In genomic region chr13:24127116-24127631, GRCh38 we compare ENCODE assay signal across 9 cellular contexts. TPM values are rescaled to one million over a fixed set of nuclear protein-coding genes. Genes with fewer than 3 reads are reported as not detected.
DNase-seq lines count a peak whose midpoint lies in the region; ATAC-seq, FAIRE-seq and TF ChIP-seq lines count a peak whose summit lies in the region.
"Had no signal": no experiment of that assay in that cellular context is flagged by ENCODE, and none has a peak within 500 bp of the region (broad histone marks: within the 10 kb centered on the region; RNA-seq: fewer than 3 reads in every experiment).

No MANE protein-coding gene starts in this region.

- CTCF ChIA-PET in CD4-positive, alpha-beta memory T cell (lab: Charles Lee; ENCODE audit: partially characterized antibody), result no interaction called here

- no peaks in the 10 kb centered on the region for H3K27me3 ChIP-seq in CD4-positive, alpha-beta memory T cell (ENCODE audit: insufficient read depth, low read length)

- peaks cover 3 to 16% (median 8%) of the 10 kb centered on the region in 8 donors for H3K9me3 Mint-ChIP-seq in CD4-positive, alpha-beta memory T cell

- H3K27ac ChIP-seq in CD4-positive, alpha-beta memory T cell (ENCODE audit: low read depth, low read length), result no peak overlapping the region

- peaks cover 19 to 28% of the 10 kb centered on the region in 2 donors for H3K27me3 Mint-ChIP-seq in CD4-positive, alpha-beta memory T cell

- H3K4me1 ChIP-seq in CD4-positive, alpha-beta memory T cell (ENCODE audit: insufficient read depth, low read length), result no peaks in the 10 kb centered on the region

- H3K27ac Mint-ChIP-seq in CD4-positive, alpha-beta memory T cell, result no peak overlapping the region

- ATAC-seq in GM19397 (IDR thresholded peaks at IDR 0.05; ENCODE audit: unreplicated experiment) (peak; percentile 59), HG03520 (IDR thresholded peaks at IDR 0.05; ENCODE audit: unreplicated experiment) (peak; percentile 66), Right ventricle myocardium inferior (no peak)

- H3K4me3 ChIP-seq in epithelial cell of esophagus (ENCODE audit: low read length), result no peak overlapping the region
- H3K4me3 ChIP-seq in CD4-positive, alpha-beta memory T cell (ENCODE audit: low read length in 2 of 2), result no peak overlapping the region
- H3K4me3 ChIP-seq: skin epidermis had no signal

- POLR2A ChIA-PET in CD4-positive, alpha-beta memory T cell (lab: Charles Lee; ENCODE audit: partially characterized antibody), result no interaction called here

- peaks cover 4 to 7% (median 5%) of the 10 kb centered on the region in 4 donors for H3K4me1 Mint-ChIP-seq in CD4-positive, alpha-beta memory T cell

- TF ChIP-seq CTCF in epithelial cell of esophagus (IDR thresholded peaks at IDR 0.05; ENCODE audit: insufficient read depth, low read depth, low read length, missing control alignments), result no peak

- H3K36me3 Mint-ChIP-seq in CD4-positive, alpha-beta memory T cell, result peaks cover 0 to 2% of the 10 kb centered on the region in 2 donors

- H3K36me3 ChIP-seq in CD4-positive, alpha-beta memory T cell (ENCODE audit: insufficient read depth, low read length), result no peaks in the 10 kb centered on the region

- H3K9me3 ChIP-seq in CD4-positive, alpha-beta memory T cell (ENCODE audit: control insufficient read depth in 1 of 2, low read length in 2 of 2), result peaks cover 0 to 6% of the 10 kb centered on the region in 2 donors

- no peak overlapping the region for H3K4me3 Mint-ChIP-seq in CD4-positive, alpha-beta memory T cell

- FAIRE-seq in urothelium cell line (lab: Jason Lieb, UNC), result no peak

- intact Hi-C loops in Right ventricle myocardium inferior (cut with DNase I), result no loop called here
- intact Hi-C loops in CD4-positive, alpha-beta memory T cell (cut with micrococcal nuclease), result no loop called here

- peak; percentile 93 for DNase-seq in DMS53 treated with DMSO at 0.1 percent for 48 hours (lab: John Stamatoyannopoulos, UW; ENCODE audit: unreplicated experiment)
- DNase-seq in epithelial cell of esophagus (ENCODE audit: low read depth), result peak; percentile 22
- DNase-seq in Right ventricle myocardium inferior (ENCODE audit: missing footprints), result no peak
- DNase-seq in urothelium cell line (ENCODE audit: low spot score), result no peak
- no peak for DNase-seq in cortex of kidney (lab: John Stamatoyannopoulos, UW)
- no peak for DNase-seq in CD4-positive, alpha-beta memory T cell

RNA-seq across cellular contexts. Expression of gene SPATA13, which starts 33.3 kb away (rescaled TPM):
- total RNA-seq in Right ventricle myocardium inferior, result 9.9 TPM
- total RNA-seq in CD4-positive, alpha-beta memory T cell, result 100 to 1,000 TPM; 107 to 110 TPM
- 10 to 100 TPM; 43.2 to 80.0 TPM for polyA plus RNA-seq in CD4-positive, alpha-beta memory T cell

Comparison
In these comparisons a context has a peak if more than half of its experiments do, and no peak if none do; other contexts are left out.
1. DNase-seq: peak in DMS53 treated with DMSO at 0.1 percent for 48 hours (single experiment) and epithelial cell of esophagus (single experiment); none in Right ventricle myocardium inferior (single experiment), urothelium cell line (single experiment), cortex of kidney (single experiment) and CD4-positive, alpha-beta memory T cell (0 of 5).